Comparison of ENCODE assay signal across 8 cellular contexts in genomic region chr3:53845103-53845880, GRCh38. TPM values are rescaled to one million over a fixed set of nuclear protein-coding genes. Genes with fewer than 3 reads are reported as not detected.
DNase-seq lines count a peak whose midpoint lies in the region; ATAC-seq, FAIRE-seq and TF ChIP-seq lines count a peak whose summit lies in the region.

No MANE protein-coding gene starts in this region.

- H3K4me3 ChIP-seq in HepG2 (replicated peaks in 1 of 3; ENCODE audit: insufficient read depth in 1 of 3, low read depth in 2 of 3, low read length in 3 of 3) (peak overlapping the region; percentile 73 to 92 (median 77)), stomach smooth muscle (ENCODE audit: low read length in 2 of 2) (peak overlapping the region; percentile 67 to 81), SJCRH30 (no peak overlapping the region)

- DNase-seq in Calu3 (peak; percentile 67), NCI-H526 treated with DMSO at 0.1 percent for 48 hours (lab: John Stamatoyannopoulos, UW) (peak; percentile 33), dermis blood vessel endothelial cell (peak; percentile 34), HepG2 (ENCODE audit: low spot score) (peak; percentile 47), foreskin melanocyte (no peak), SJCRH30 (no peak)

- BruUV-seq in Calu3 (replicated peaks; lab: Mats Ljungman, UMichigan) (no TSS peak), HepG2 (replicated peaks; lab: Mats Ljungman, UMichigan) (no TSS peak)

- H3K27me3 ChIP-seq in HepG2 (ENCODE audit: control insufficient read depth in 1 of 2, insufficient read depth in 2 of 2, low read length in 2 of 2) (no peaks in the 10 kb centered on the region; a peak in 1 of 5 replicates), stomach smooth muscle (ENCODE audit: control insufficient read depth in 1 of 2, insufficient read depth in 2 of 2, low read length in 2 of 2) (peaks cover 0 to 13% of the 10 kb centered on the region in 2 donors), SJCRH30 (no peaks in the 10 kb centered on the region)

- no peak for TF ChIP-seq RAD21 in HepG2 (CRISPR knock-in tag; IDR thresholded peaks at IDR 0.05)

- intact Hi-C loops in Calu3 (cut with micrococcal nuclease; ENCODE audit: unreplicated experiment) = no loop called here
- intact Hi-C loops in HepG2 (cut with micrococcal nuclease; ENCODE audit: unreplicated experiment) = no loop called here

- TF ChIP-seq CTCF in Calu3 (IDR thresholded peaks at IDR 0.05; ENCODE audit: unreplicated experiment) (no peak), HepG2 (CRISPR knock-in tag; IDR thresholded peaks at IDR 0.05) (peak; percentile 27; the same call in 1 of the 2 replicates)

- H3K36me3 ChIP-seq in HepG2 (replicated peaks in 1 of 2; ENCODE audit: control insufficient read depth in 1 of 2, insufficient read depth in 2 of 2, low read length in 2 of 2) (peaks cover 3 to 16% of the 10 kb centered on the region in 2 experiments; a peak in 3 of 5 replicates), stomach smooth muscle (ENCODE audit: control insufficient read depth in 2 of 2, insufficient read depth in 2 of 2, low read length in 2 of 2) (no peaks in the 10 kb centered on the region), SJCRH30 (no peaks in the 10 kb centered on the region)

- H3K36me3 Mint-ChIP-seq in Calu3 (ENCODE audit: insufficient read depth, unreplicated experiment) = peaks cover 32% of the 10 kb centered on the region

- H3K9me3 Mint-ChIP-seq in Calu3 (ENCODE audit: low read depth, unreplicated experiment) = no peaks in the 10 kb centered on the region

- ATAC-seq in GM21515 (IDR thresholded peaks at IDR 0.05; ENCODE audit: unreplicated experiment) (peak; percentile 24), HepG2 (no peak)

- POLR2A ChIA-PET in HepG2 (lab: Yijun Ruan, JAX) = interaction anchor here (0.9 to 6.5 kb wide), 20 partner anchors 9 to 686 kb away, joined by 3 to 156 read pairs (median 8); partner anchors contain the start of genes ACTR8, DCP1A and SELENOK

- peaks cover 78% of the 10 kb centered on the region for H3K79me2 ChIP-seq in HepG2 (ENCODE audit: insufficient read depth, low read length)

- in situ Hi-C loops in HepG2 (cut with HindIII; ENCODE audit: extremely low pct_ligation_motif_present, low pct_unique_long_range_greater_than_20kb) = loop anchor here (5.0 kb wide), 1 partner anchor 37 kb away; the partner anchor contains the start of gene ACTR8

- FAIRE-seq in HepG2 (lab: Jason Lieb, UNC) = no peak

- WGBS in HepG2 (ENCODE audit: low lambda C conversion rate) = 4% methylated on average over 9 of the region's 25 CpGs

- H3K4me3 Mint-ChIP-seq in Calu3 (ENCODE audit: low read depth, unreplicated experiment) = peak overlapping the region; percentile 59

- H4K20me1 ChIP-seq in HepG2 (ENCODE audit: insufficient read depth, low read length) = peaks cover 7% of the 10 kb centered on the region

- H3K27me3 Mint-ChIP-seq in Calu3 (ENCODE audit: unreplicated experiment) = no peaks in the 10 kb centered on the region

- TF ChIP-seq EP300 in HepG2 (IDR thresholded peaks at IDR 0.05; ENCODE audit: low read depth in 2 of 2, low read length in 2 of 2) (no peak), HepG2 (CRISPR knock-in tag; IDR thresholded peaks at IDR 0.05; ENCODE audit: borderline replicate concordance) (no peak)

- peak overlapping the region; percentile 83 for H3K27ac Mint-ChIP-seq in Calu3 (ENCODE audit: unreplicated experiment)

- peak overlapping the region; percentile 98 for H3K4me2 ChIP-seq in HepG2 (ENCODE audit: low read depth, low read length)

- peaks cover 66% of the 10 kb centered on the region for H3K4me1 ChIP-seq in HepG2 (ENCODE audit: insufficient read depth, low read length)
- H3K4me1 ChIP-seq in stomach smooth muscle (ENCODE audit: control insufficient read depth, insufficient read depth, low read length) = peaks cover 5% of the 10 kb centered on the region
- no peaks in the 10 kb centered on the region for H3K4me1 ChIP-seq in SJCRH30

- peak in 1 of 2 experiments; percentile 2; a peak in 1 of 4 replicates for TF ChIP-seq POLR2A in HepG2 (IDR thresholded peaks at IDR 0.05; ENCODE audit: insufficient read depth in 1 of 2, low read depth in 2 of 2, low read length in 2 of 2)

- H2AFZ ChIP-seq in HepG2 (ENCODE audit: low read length) = no peak overlapping the region

- H3K9me3 ChIP-seq in HepG2 (ENCODE audit: low read length) (no peaks in the 10 kb centered on the region), stomach smooth muscle (ENCODE audit: control insufficient read depth in 2 of 2, low read length in 2 of 2) (no peaks in the 10 kb centered on the region), SJCRH30 (replicated peaks) (no peaks in the 10 kb centered on the region)

- H3K9ac ChIP-seq in HepG2 (ENCODE audit: insufficient read depth, low read depth, low read length) = peak overlapping the region; percentile 97
- H3K9ac ChIP-seq in stomach smooth muscle (ENCODE audit: low read length in 2 of 2) = peak overlapping the region; percentile 44 to 71

- H3K27ac ChIP-seq in HepG2 (ENCODE audit: extremely low read length, insufficient read depth, low read length) (peak overlapping the region; percentile 98), stomach smooth muscle (ENCODE audit: low read length) (no peak overlapping the region), SJCRH30 (no peak overlapping the region)

- H3K4me1 Mint-ChIP-seq in Calu3 (ENCODE audit: low read depth, unreplicated experiment) = peaks cover 52% of the 10 kb centered on the region

- CTCF ChIA-PET in Calu3 (lab: Charles Lee) (interaction anchor here (1.8 kb wide), 1 partner anchor 46 kb away, joined by 5 read pairs; the partner anchor contains the start of gene SELENOK), HepG2 (lab: Yijun Ruan, JAX; ENCODE audit: low intra/inter-chr PET ratio, low total read pairs) (no interaction called here)

RNA-seq across cellular contexts. Expression of gene CHDH, which starts 0.9 kb away (rescaled TPM):
- 24.9 and 28.5 TPM in 2 replicates for total RNA-seq in Calu3 (2022)
- total RNA-seq in dermis blood vessel endothelial cell = 0.23 and 1.0 TPM in 2 replicates
- 40.4 and 48.9 TPM in 2 replicates for total RNA-seq in HepG2 (2016; rRNA removed; fragmentation: Illumina TruSeq; extraction: Trizol)
- 3.3 TPM in 2 replicates for total RNA-seq in HepG2 (2016; cell fraction: cytosol; rRNA removed; fragmentation: Illumina TruSeq; extraction: Trizol; ENCODE audit: low read depth)
- total RNA-seq in HepG2 (2016; cell fraction: insoluble cytoplasmic fraction; rRNA removed; fragmentation: Illumina TruSeq; extraction: Trizol) = 41.6 and 47.1 TPM in 2 replicates
- total RNA-seq in HepG2 (2016; cell fraction: membrane; rRNA removed; fragmentation: Illumina TruSeq; extraction: Trizol) = 15.0 and 16.6 TPM in 2 replicates
- total RNA-seq in HepG2 (2016; cell fraction: nucleus; rRNA removed; fragmentation: Illumina TruSeq; extraction: Trizol) = 41.0 and 44.5 TPM in 2 replicates
- polyA plus RNA-seq in HepG2 (2011; rRNA removed) = 28.1 and 42.9 TPM in 2 replicates
- 23.3 and 24.3 TPM in 2 replicates for polyA plus RNA-seq in HepG2 (2011; cell fraction: cytosol; rRNA removed)
- polyA plus RNA-seq in HepG2 (2011; cell fraction: nucleus; rRNA removed) = 209 and 246 TPM in 2 replicates
- polyA plus RNA-seq in HepG2 (2012) = 32.6 and 41.1 TPM in 2 replicates
- polyA plus RNA-seq in HepG2 (2016; cell fraction: cytosol; fragmentation: Illumina TruSeq; extraction: Trizol; ENCODE audit: low read depth) = 2.2 and 2.9 TPM in 2 replicates
- polyA plus RNA-seq in HepG2 (2016; cell fraction: insoluble cytoplasmic fraction; fragmentation: Illumina TruSeq; extraction: Trizol; ENCODE audit: low read depth) = 31.8 and 33.2 TPM in 2 replicates
- 7.0 and 8.2 TPM in 2 replicates for polyA plus RNA-seq in HepG2 (2016; cell fraction: membrane; fragmentation: Illumina TruSeq; extraction: Trizol; ENCODE audit: low read depth)
- polyA plus RNA-seq in HepG2 (2016; cell fraction: nucleus; fragmentation: Illumina TruSeq; extraction: Trizol; ENCODE audit: insufficient read depth, low read depth) = 89.8 and 92.2 TPM in 2 replicates
- 3.1 and 28.1 TPM in 2 replicates for polyA minus RNA-seq in HepG2 (2011; rRNA and poly(A)+ RNA removed; ENCODE audit: low replicate concordance)
- polyA minus RNA-seq in HepG2 (2011; cell fraction: cytosol; rRNA and poly(A)+ RNA removed) = 11.1 and 12.1 TPM in 2 replicates
- 32.3 and 32.8 TPM in 2 replicates for polyA minus RNA-seq in HepG2 (2011; cell fraction: nucleus; rRNA and poly(A)+ RNA removed)
- total RNA-seq in SJCRH30 (2014; rRNA removed; shearing (Covaris generic)) = 0.41 and 0.42 TPM in 2 replicates

RNA-seq across cellular contexts. Expression of gene IL17RB, which starts 1.1 kb away (rescaled TPM):
- total RNA-seq in Calu3 (2022) (16.0 and 21.9 TPM in 2 replicates), dermis blood vessel endothelial cell (0.19 TPM in 1 of 2 replicates, not detected in the other), HepG2 (2016; rRNA removed; fragmentation: Illumina TruSeq; extraction: Trizol) (62.7 and 130 TPM in 2 replicates)
- 21.4 and 25.8 TPM in 2 replicates for total RNA-seq in HepG2 (2016; cell fraction: cytosol; rRNA removed; fragmentation: Illumina TruSeq; extraction: Trizol; ENCODE audit: low read depth)
- total RNA-seq in HepG2 (2016; cell fraction: insoluble cytoplasmic fraction; rRNA removed; fragmentation: Illumina TruSeq; extraction: Trizol) = 63.1 and 130 TPM in 2 replicates
- total RNA-seq in HepG2 (2016; cell fraction: membrane; rRNA removed; fragmentation: Illumina TruSeq; extraction: Trizol) = 31.0 and 36.3 TPM in 2 replicates
- 189 and 216 TPM in 2 replicates for total RNA-seq in HepG2 (2016; cell fraction: nucleus; rRNA removed; fragmentation: Illumina TruSeq; extraction: Trizol)
- polyA plus RNA-seq in HepG2 (2011; rRNA removed) = 190 and 198 TPM in 2 replicates
- 70.3 and 82.3 TPM in 2 replicates for polyA plus RNA-seq in HepG2 (2011; cell fraction: cytosol; rRNA removed)
- 671 and 683 TPM in 2 replicates for polyA plus RNA-seq in HepG2 (2011; cell fraction: nucleus; rRNA removed)
- 89.0 and 97.8 TPM in 2 replicates for polyA plus RNA-seq in HepG2 (2012)
- 14.5 and 16.0 TPM in 2 replicates for polyA plus RNA-seq in HepG2 (2016; cell fraction: cytosol; fragmentation: Illumina TruSeq; extraction: Trizol; ENCODE audit: low read depth)
- 72.6 and 77.1 TPM in 2 replicates for polyA plus RNA-seq in HepG2 (2016; cell fraction: insoluble cytoplasmic fraction; fragmentation: Illumina TruSeq; extraction: Trizol; ENCODE audit: low read depth)
- 22.5 and 23.7 TPM in 2 replicates for polyA plus RNA-seq in HepG2 (2016; cell fraction: membrane; fragmentation: Illumina TruSeq; extraction: Trizol; ENCODE audit: low read depth)
- polyA plus RNA-seq in HepG2 (2016; cell fraction: nucleus; fragmentation: Illumina TruSeq; extraction: Trizol; ENCODE audit: insufficient read depth, low read depth) = 415 and 421 TPM in 2 replicates
- polyA minus RNA-seq in HepG2 (2011; rRNA and poly(A)+ RNA removed; ENCODE audit: low replicate concordance) = 9.5 and 43.2 TPM in 2 replicates
- polyA minus RNA-seq in HepG2 (2011; cell fraction: cytosol; rRNA and poly(A)+ RNA removed) = 23.4 and 24.0 TPM in 2 replicates
- 94.6 and 106 TPM in 2 replicates for polyA minus RNA-seq in HepG2 (2011; cell fraction: nucleus; rRNA and poly(A)+ RNA removed)
- total RNA-seq in SJCRH30 (2014; rRNA removed; shearing (Covaris generic)) = not detected in 2 replicates

RNA-seq across cellular contexts. Expression of gene ACTR8, which starts 36.7 kb away (rescaled TPM):
- 21.5 and 28.1 TPM in 2 replicates for total RNA-seq in Calu3 (2022)
- 38.9 and 47.1 TPM in 2 replicates for total RNA-seq in dermis blood vessel endothelial cell
- 29.0 and 38.5 TPM in 2 replicates for total RNA-seq in HepG2 (2016; rRNA removed; fragmentation: Illumina TruSeq; extraction: Trizol)
- 5.4 and 7.5 TPM in 2 replicates for total RNA-seq in HepG2 (2016; cell fraction: cytosol; rRNA removed; fragmentation: Illumina TruSeq; extraction: Trizol; ENCODE audit: low read depth)
- 33.7 and 39.1 TPM in 2 replicates for total RNA-seq in HepG2 (2016; cell fraction: insoluble cytoplasmic fraction; rRNA removed; fragmentation: Illumina TruSeq; extraction: Trizol)
- total RNA-seq in HepG2 (2016; cell fraction: membrane; rRNA removed; fragmentation: Illumina TruSeq; extraction: Trizol) = 10.1 and 11.8 TPM in 2 replicates
- 20.8 and 21.7 TPM in 2 replicates for total RNA-seq in HepG2 (2016; cell fraction: nucleus; rRNA removed; fragmentation: Illumina TruSeq; extraction: Trizol)
- polyA plus RNA-seq in HepG2 (2011; rRNA removed) = 14.8 and 15.5 TPM in 2 replicates
- polyA plus RNA-seq in HepG2 (2011; cell fraction: cytosol; rRNA removed) = 9.3 and 13.2 TPM in 2 replicates
- polyA plus RNA-seq in HepG2 (2011; cell fraction: nucleus; rRNA removed) = 19.0 and 21.7 TPM in 2 replicates
- polyA plus RNA-seq in HepG2 (2012) = 17.1 and 18.0 TPM in 2 replicates
- 4.0 and 4.2 TPM in 2 replicates for polyA plus RNA-seq in HepG2 (2016; cell fraction: cytosol; fragmentation: Illumina TruSeq; extraction: Trizol; ENCODE audit: low read depth)
- polyA plus RNA-seq in HepG2 (2016; cell fraction: insoluble cytoplasmic fraction; fragmentation: Illumina TruSeq; extraction: Trizol; ENCODE audit: low read depth) = 29.5 and 35.4 TPM in 2 replicates
- polyA plus RNA-seq in HepG2 (2016; cell fraction: membrane; fragmentation: Illumina TruSeq; extraction: Trizol; ENCODE audit: low read depth) = 4.2 and 6.6 TPM in 2 replicates
- polyA plus RNA-seq in HepG2 (2016; cell fraction: nucleus; fragmentation: Illumina TruSeq; extraction: Trizol; ENCODE audit: insufficient read depth, low read depth) = 37.5 and 42.4 TPM in 2 replicates
- polyA minus RNA-seq in HepG2 (2011; rRNA and poly(A)+ RNA removed; ENCODE audit: low replicate concordance) = 13.3 and 33.7 TPM in 2 replicates
- polyA minus RNA-seq in HepG2 (2011; cell fraction: cytosol; rRNA and poly(A)+ RNA removed) = 14.8 and 18.1 TPM in 2 replicates
- 29.7 and 44.1 TPM in 2 replicates for polyA minus RNA-seq in HepG2 (2011; cell fraction: nucleus; rRNA and poly(A)+ RNA removed)
- 20.3 and 21.6 TPM in 2 replicates for total RNA-seq in SJCRH30 (2014; rRNA removed; shearing (Covaris generic))

RNA-seq across cellular contexts. Expression of gene SELENOK, which starts 46.4 kb away (rescaled TPM):
- 47.4 and 52.0 TPM in 2 replicates for total RNA-seq in Calu3 (2022)
- 10.1 and 25.0 TPM in 2 replicates for total RNA-seq in dermis blood vessel endothelial cell
- 47.5 and 67.0 TPM in 2 replicates for total RNA-seq in HepG2 (2016; rRNA removed; fragmentation: Illumina TruSeq; extraction: Trizol)
- 98.1 and 99.7 TPM in 2 replicates for total RNA-seq in HepG2 (2016; cell fraction: cytosol; rRNA removed; fragmentation: Illumina TruSeq; extraction: Trizol; ENCODE audit: low read depth)
- total RNA-seq in HepG2 (2016; cell fraction: insoluble cytoplasmic fraction; rRNA removed; fragmentation: Illumina TruSeq; extraction: Trizol) = 50.3 and 68.2 TPM in 2 replicates
- 64.7 and 72.8 TPM in 2 replicates for total RNA-seq in HepG2 (2016; cell fraction: membrane; rRNA removed; fragmentation: Illumina TruSeq; extraction: Trizol)
- total RNA-seq in HepG2 (2016; cell fraction: nucleus; rRNA removed; fragmentation: Illumina TruSeq; extraction: Trizol) = 41.7 and 53.7 TPM in 2 replicates
- polyA plus RNA-seq in HepG2 (2011; rRNA removed) = 64.6 and 81.0 TPM in 2 replicates
- polyA plus RNA-seq in HepG2 (2011; cell fraction: cytosol; rRNA removed) = 28.9 and 37.4 TPM in 2 replicates
- 5.1 and 10.8 TPM in 2 replicates for polyA plus RNA-seq in HepG2 (2011; cell fraction: nucleus; rRNA removed)
- 45.5 and 58.6 TPM in 2 replicates for polyA plus RNA-seq in HepG2 (2012)
- polyA plus RNA-seq in HepG2 (2016; cell fraction: cytosol; fragmentation: Illumina TruSeq; extraction: Trizol; ENCODE audit: low read depth) = 101 and 116 TPM in 2 replicates
- polyA plus RNA-seq in HepG2 (2016; cell fraction: insoluble cytoplasmic fraction; fragmentation: Illumina TruSeq; extraction: Trizol; ENCODE audit: low read depth) = 40.0 and 57.2 TPM in 2 replicates
- polyA plus RNA-seq in HepG2 (2016; cell fraction: membrane; fragmentation: Illumina TruSeq; extraction: Trizol; ENCODE audit: low read depth) = 48.1 and 56.1 TPM in 2 replicates
- polyA plus RNA-seq in HepG2 (2016; cell fraction: nucleus; fragmentation: Illumina TruSeq; extraction: Trizol; ENCODE audit: insufficient read depth, low read depth) = 82.5 and 83.8 TPM in 2 replicates
- 9.2 and 9.5 TPM in 2 replicates for polyA minus RNA-seq in HepG2 (2011; rRNA and poly(A)+ RNA removed; ENCODE audit: low replicate concordance)
- polyA minus RNA-seq in HepG2 (2011; cell fraction: cytosol; rRNA and poly(A)+ RNA removed) = 9.1 and 9.7 TPM in 2 replicates
- polyA minus RNA-seq in HepG2 (2011; cell fraction: nucleus; rRNA and poly(A)+ RNA removed) = 10.1 and 11.2 TPM in 2 replicates
- 42.8 and 44.1 TPM in 2 replicates for total RNA-seq in SJCRH30 (2014; rRNA removed; shearing (Covaris generic))

Comparison
In these comparisons a context has a peak if more than half of its experiments do, and no peak if none do; other contexts are left out.
1. DNase-seq: peak in Calu3 (single experiment), NCI-H526 treated with DMSO at 0.1 percent for 48 hours (single experiment), dermis blood vessel endothelial cell (single experiment) and HepG2 (single experiment); none in foreskin melanocyte (single experiment) and SJCRH30 (0 of 2).
2. RNA of gene IL17RB, which starts 1.1 kb away (total RNA-seq): 21.4 to 216 TPM in HepG2 and 16.0 to 21.9 TPM in Calu3; 0.19 TPM in dermis blood vessel endothelial cell and not detected in SJCRH30; every median in the first group is over 10 times any median in the second.